In genomic region chr17:18855831-18856624, GRCh38 we compare ENCODE assay signal across 1 cellular context.
A peak's percentile ranks its signal among the peaks of the same experiment; 100 is the strongest.
TF ChIP-seq lines count a peak whose summit lies in the region.

No MANE protein-coding gene starts in this region.

TF ChIP-seq in K562, 482 proteins besides CTCF, POLR2A, EP300 and RAD21 (continued from another document and continues in another):
- TF ChIP-seq ZNF318 (IDR thresholded peaks at IDR 0.05; ENCODE audit: borderline replicate concordance in 1 of 2, low read depth in 1 of 2) (no peak), CHD7 (IDR thresholded peaks at IDR 0.05; ENCODE audit: low read depth, low read length) (no peak), MAZ (CRISPR knock-in tag; conservative IDR thresholded peaks at IDR 0.05 in 1 of 2, IDR thresholded peaks at IDR 0.05 in 1 of 2) (peak; percentile 38 to 82; a peak in 3 of 4 replicates), THRAP3 (IDR thresholded peaks at IDR 0.05; ENCODE audit: borderline replicate concordance) (no peak), PHF20 (IDR thresholded peaks at IDR 0.05; ENCODE audit: partially characterized antibody) (peak; percentile 62), MAFG (tag; conservative IDR thresholded peaks at IDR 0.05) (no peak), HSF4 (CRISPR knock-in tag; IDR thresholded peaks at IDR 0.05; ENCODE audit: borderline replicate concordance) (no peak), CAMTA2 (CRISPR knock-in tag; conservative IDR thresholded peaks at IDR 0.05) (no peak), ZNF609 (CRISPR knock-in tag; IDR thresholded peaks at IDR 0.05; ENCODE audit: borderline replicate concordance) (no peak), ZNF707 (CRISPR knock-in tag; conservative IDR thresholded peaks at IDR 0.05) (no peak), YBX1 (IDR thresholded peaks at IDR 0.05) (no peak), POLR2G (IDR thresholded peaks at IDR 0.05; ENCODE audit: low read depth, low read length) (0 out of 2 replicates have a peak, but pooled peaks have one; percentile 36), CSDE1 (IDR thresholded peaks at IDR 0.05) (no peak), KDM5B (IDR thresholded peaks at IDR 0.05; ENCODE audit: insufficient replicate concordance, low read depth, low read length) (peak; percentile 80), MBD1 (CRISPR knock-in tag; IDR thresholded peaks at IDR 0.05) (no peak), VEZF1 (CRISPR knock-in tag; IDR thresholded peaks at IDR 0.05) (peak; percentile 36; the same call in 1 of the 2 replicates), ATF3 (IDR thresholded peaks at IDR 0.05) (no peak), ATF3 (CRISPR knock-in tag; conservative IDR thresholded peaks at IDR 0.05) (no peak), ZNF830 (CRISPR knock-in tag; IDR thresholded peaks at IDR 0.05) (no peak), ZC3H11A (IDR thresholded peaks at IDR 0.05; ENCODE audit: low read depth, low read length) (no peak), TAL1 (IDR thresholded peaks at IDR 0.05) (no peak), CXXC5 (CRISPR knock-in tag; IDR thresholded peaks at IDR 0.05) (peak; percentile 62), CBX5 (IDR thresholded peaks at IDR 0.05; ENCODE audit: borderline replicate concordance, low read depth) (no peak)
